In genomic region chr10:3668961-3669330, GRCh38 we compare ENCODE assay signal across 8 cellular contexts.
DNase-seq lines count a peak whose midpoint lies in the region; ATAC-seq, FAIRE-seq and TF ChIP-seq lines count a peak whose summit lies in the region.

No MANE protein-coding gene starts in this region.

- no peak overlapping the region for H3K4ac ChIP-seq in mesendoderm (ENCODE audit: low read depth, low read length)

- no peaks in the 10 kb centered on the region for H3K27me3 ChIP-seq in AG04450 (ENCODE audit: control insufficient read depth, insufficient read depth, low read length)
- H3K27me3 ChIP-seq in HCT116 (ENCODE audit: insufficient read depth, low read length), result no peaks in the 10 kb centered on the region
- H3K27me3 ChIP-seq in mesendoderm (ENCODE audit: insufficient read depth, low read length, poor library complexity), result no peaks in the 10 kb centered on the region

- no peak overlapping the region for H3K23ac ChIP-seq in mesendoderm (ENCODE audit: low read length)

- no peak for TF ChIP-seq RAD21 in HCT116 (IDR thresholded peaks at IDR 0.05; ENCODE audit: low read depth)

- intact Hi-C loops in HCT116 (cut with micrococcal nuclease), result no loop called here

- H3K27ac ChIP-seq in AG04450 (ENCODE audit: low read depth, low read length) (peak overlapping the region; percentile 73), HCT116 (ENCODE audit: low read depth, low read length) (no peak overlapping the region), mesendoderm (ENCODE audit: low read depth, low read length) (no peak overlapping the region)

- H3K9me3 ChIP-seq in AG04450 (ENCODE audit: control insufficient read depth, insufficient read depth, low read length) (no peaks in the 10 kb centered on the region; the same call in 1 of the 2 replicates), HCT116 (ENCODE audit: control insufficient read depth in 1 of 2, insufficient read depth in 1 of 2, low read depth in 1 of 2, low read length in 2 of 2) (no peaks in the 10 kb centered on the region)

- no peak overlapping the region for H2AK5ac ChIP-seq in mesendoderm (ENCODE audit: low read length)

- no peak overlapping the region for H4K5ac ChIP-seq in mesendoderm (ENCODE audit: low read length)

- peak overlapping the region; percentile 92 for H3K4me3 Mint-ChIP-seq in activated naive CD8-positive, alpha-beta T cell treated with anti-CD3 and anti-CD28 coated beads, Interleukin-2, amount 10 ng/mL, durations not matched to agents 7 days and 5 days

- H3K9ac ChIP-seq in HCT116 (ENCODE audit: low read length) (no peak overlapping the region), mesendoderm (ENCODE audit: low read length) (no peak overlapping the region)

- TF ChIP-seq CTCF in AG04450 (IDR thresholded peaks at IDR 0.05; ENCODE audit: low read depth, low read length), result no peak
- no peak for TF ChIP-seq CTCF in HCT116 (IDR thresholded peaks at IDR 0.05 in 2 of 3, conservative IDR thresholded peaks at IDR 0.05 in 1 of 3; ENCODE audit: borderline replicate concordance in 1 of 3, insufficient read depth in 1 of 3, low read depth in 2 of 3, low read length in 2 of 3)

- no peak overlapping the region for H3K18ac ChIP-seq in mesendoderm (ENCODE audit: low read length)

- ATAC-seq in HCT116, result no peak
- peak; percentile 69 for ATAC-seq in activated naive CD8-positive, alpha-beta T cell treated with anti-CD3 and anti-CD28 coated beads, Interleukin-2, amount 10 ng/mL, durations not matched to agents 7 days and 5 days (ENCODE audit: low read depth)

- POLR2A ChIA-PET in AG04450 (lab: Yijun Ruan, JAX) (no interaction called here), HCT116 (lab: Charles Lee) (no interaction called here)
- POLR2A ChIA-PET in activated naive CD8-positive, alpha-beta T cell treated with anti-CD3 and anti-CD28 coated beads, Interleukin-2, amount 10 ng/mL, durations not matched to agents 7 days and 5 days (lab: Charles Lee), result interaction anchor here (1.5 to 1.6 kb wide), 2 partner anchors 89 to 117 kb away, joined by 3 to 4 read pairs; partner anchors contain the start of gene KLF6

- peak overlapping the region; percentile 97 for H3K27ac Mint-ChIP-seq in activated naive CD8-positive, alpha-beta T cell treated with anti-CD3 and anti-CD28 coated beads, Interleukin-2, amount 10 ng/mL, durations not matched to agents 7 days and 5 days

- H3K36me3 ChIP-seq in HCT116 (ENCODE audit: control insufficient read depth in 1 of 2, insufficient read depth in 2 of 2, low read length in 2 of 2) (no peaks in the 10 kb centered on the region), mesendoderm (ENCODE audit: control insufficient read depth, insufficient read depth, low read length) (no peaks in the 10 kb centered on the region)

- H3K9me2 ChIP-seq in HCT116 (ENCODE audit: insufficient read depth), result no peaks in the 10 kb centered on the region

- no peak for FAIRE-seq in urothelium cell line (lab: Jason Lieb, UNC)

- WGBS in mesendoderm (ENCODE audit: extremely low coverage, insufficient coverage, low lambda C conversion rate), result no CpG with 5 or more reads among the region's 4 CpGs

- no peaks in the 10 kb centered on the region for H4K20me1 ChIP-seq in HCT116 (ENCODE audit: insufficient read depth)

- H2BK5ac ChIP-seq in mesendoderm (ENCODE audit: low read length), result no peak overlapping the region

- H2BK15ac ChIP-seq in mesendoderm (replicated peaks; ENCODE audit: low read depth), result no peak overlapping the region

- H3K56ac ChIP-seq in mesendoderm (ENCODE audit: low read length), result peak overlapping the region; percentile 54

- H3K79me1 ChIP-seq in mesendoderm (ENCODE audit: low read length), result no peaks in the 10 kb centered on the region

- no peaks in the 10 kb centered on the region for H3K9me3 Mint-ChIP-seq in activated naive CD8-positive, alpha-beta T cell treated with anti-CD3 and anti-CD28 coated beads, Interleukin-2, amount 10 ng/mL, durations not matched to agents 7 days and 5 days

- H2BK120ac ChIP-seq in mesendoderm (ENCODE audit: low read depth, low read length), result no peak overlapping the region

- H2AFZ ChIP-seq in HCT116 (ENCODE audit: low read depth, low read length, poor library complexity, severe bottlenecking), result no peak overlapping the region

- peaks cover 36% of the 10 kb centered on the region for H3K4me1 Mint-ChIP-seq in activated naive CD8-positive, alpha-beta T cell treated with anti-CD3 and anti-CD28 coated beads, Interleukin-2, amount 10 ng/mL, durations not matched to agents 7 days and 5 days

- H3K4me3 ChIP-seq in AG04450 (ENCODE audit: low read depth, low read length) (no peak overlapping the region), HCT116 (replicated peaks in 1 of 2; ENCODE audit: low read depth in 1 of 2, low read length in 2 of 2) (no peak overlapping the region), mesendoderm (ENCODE audit: low read length) (no peak overlapping the region)

- RAD21 ChIA-PET in HCT116 (lab: Charles Lee; ENCODE audit: low non-redundant PET in 1 of 2, low total read pairs in 2 of 2, uncharacterized antibody in 2 of 2, unreplicated experiment in 2 of 2), result no interaction called here

- H3K4me1 ChIP-seq in HCT116 (ENCODE audit: control insufficient read depth in 1 of 2, insufficient read depth in 2 of 2, low read length in 2 of 2) (peaks cover 4 to 6% of the 10 kb centered on the region in 2 experiments; a peak in 1 of 4 replicates), mesendoderm (ENCODE audit: control insufficient read depth, low read depth, low read length) (no peaks in the 10 kb centered on the region)

- no peak for TF ChIP-seq POLR2A in HCT116 (IDR thresholded peaks at IDR 0.05; ENCODE audit: borderline replicate concordance, extremely low read depth, insufficient read depth, insufficient read length)

- H3K79me2 ChIP-seq in HCT116 (ENCODE audit: insufficient read depth, low read length) (no peaks in the 10 kb centered on the region), mesendoderm (ENCODE audit: control insufficient read depth, insufficient read depth, low read length) (no peaks in the 10 kb centered on the region)

- no peaks in the 10 kb centered on the region for H3K36me3 Mint-ChIP-seq in activated naive CD8-positive, alpha-beta T cell treated with anti-CD3 and anti-CD28 coated beads, Interleukin-2, amount 10 ng/mL, durations not matched to agents 7 days and 5 days

- CTCF ChIA-PET in AG04450 (lab: Charles Lee), result interaction anchor here (0.6 to 0.7 kb wide), 2 partner anchors 988 to 1114 kb away, joined by 3 to 5 read pairs; no protein-coding TSS in a partner anchor
- CTCF ChIA-PET in HCT116 (lab: Charles Lee), result no interaction called here

- no peak overlapping the region for H4K8ac ChIP-seq in mesendoderm (ENCODE audit: low read depth, low read length)

- H3K27me3 Mint-ChIP-seq in activated naive CD8-positive, alpha-beta T cell treated with anti-CD3 and anti-CD28 coated beads, Interleukin-2, amount 10 ng/mL, durations not matched to agents 7 days and 5 days, result no peaks in the 10 kb centered on the region

- DNase-seq in AG04450 (ENCODE audit: low read depth, low spot score) (no peak), HCT116 (ENCODE audit: low read depth, low spot score) (no peak), mesendoderm (no peak), urothelium cell line (ENCODE audit: low spot score) (no peak), ecto neural progenitor cell (ENCODE audit: low spot score) (no peak), islet precursor cell (no peak)
- DNase-seq in activated naive CD8-positive, alpha-beta T cell treated with anti-CD3 and anti-CD28 coated beads, Interleukin-2, amount 10 ng/mL, durations not matched to agents 7 days and 5 days, result no peak
- no peak for DNase-seq in activated CD4-positive, alpha-beta T cell treated with anti-CD3 and anti-CD28 coated beads for 1 hour

- BruUV-seq in HCT116 (replicated peaks; lab: Mats Ljungman, UMichigan), result no TSS peak

- H3K4me2 ChIP-seq in HCT116 (ENCODE audit: low read length) (peak overlapping the region; percentile 46), mesendoderm (ENCODE audit: low read length) (no peak overlapping the region)

TF ChIP-seq in HCT116, 20 proteins besides CTCF, POLR2A, EP300 and RAD21:
- TF ChIP-seq REST (IDR thresholded peaks at IDR 0.05; ENCODE audit: low read depth) (no peak), SRF (IDR thresholded peaks at IDR 0.05; ENCODE audit: low read depth) (no peak), CBX3 (IDR thresholded peaks at IDR 0.05; ENCODE audit: low read depth) (no peak), SIN3A (IDR thresholded peaks at IDR 0.05; ENCODE audit: low read depth) (no peak), EGR1 (IDR thresholded peaks at IDR 0.05; ENCODE audit: low read depth) (no peak), POLR2AphosphoS5 (IDR thresholded peaks at IDR 0.05; ENCODE audit: low read depth, low read length) (no peak), MAX (IDR thresholded peaks at IDR 0.05) (no peak)
